In genomic region chr1:97138515-97139032, GRCh38 we compare ENCODE assay signal across 1 cellular context.
TF ChIP-seq lines count a peak whose summit lies in the region.

No MANE protein-coding gene starts in this region.

TF ChIP-seq in GM12878, 131 proteins besides CTCF, POLR2A, EP300 and RAD21 (continued from another document):
- TF ChIP-seq ZBTB33 (IDR thresholded peaks at IDR 0.05) (no peak), NR2F1 (conservative IDR thresholded peaks at IDR 0.05) (no peak), ZBTB11 (CRISPR knock-in tag; IDR thresholded peaks at IDR 0.05) (no peak), ZSCAN29 (IDR thresholded peaks at IDR 0.05) (peak; percentile 27; the same call in 1 of the 2 replicates)
TF ChIP-seq in GM12878: peak in this region for 5.
